1 cellular context compared by ENCODE assay signal in the genomic region with DNA sequence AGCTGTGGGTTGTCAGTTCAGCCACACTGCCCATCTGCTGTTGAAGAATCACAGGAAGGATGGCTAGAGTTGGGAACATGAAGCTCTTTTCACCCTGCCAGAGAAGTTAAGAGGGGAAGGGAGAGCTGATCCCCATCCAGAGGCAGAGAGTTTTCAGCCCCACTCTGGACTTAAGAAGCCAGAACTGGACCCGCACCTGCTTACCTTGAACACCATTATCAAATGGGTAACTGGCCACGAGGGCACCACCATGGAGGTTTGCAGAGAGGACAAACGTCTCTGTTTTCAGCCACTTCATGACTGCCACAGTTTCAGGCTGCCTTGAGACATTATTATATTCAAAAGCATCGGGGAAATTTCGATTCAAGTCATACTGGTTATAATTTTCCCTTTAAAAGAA.
TF ChIP-seq lines count a peak whose summit lies in the region.

No MANE protein-coding gene starts in this region.

TF ChIP-seq in IMR-90, 13 proteins besides CTCF, POLR2A, EP300 and RAD21 (continued from another document):
- TF ChIP-seq CEBPB (IDR thresholded peaks at IDR 0.05; ENCODE audit: low read depth, low read length) (no peak), RFX5 (IDR thresholded peaks at IDR 0.05; ENCODE audit: low read depth, low read length) (no peak), SMC3 (IDR thresholded peaks at IDR 0.05; ENCODE audit: low read depth, low read length) (no peak), MXI1 (IDR thresholded peaks at IDR 0.05; ENCODE audit: borderline replicate concordance, low read depth, low read length) (no peak), MAZ (IDR thresholded peaks at IDR 0.05; ENCODE audit: borderline replicate concordance, low read depth, low read length) (no peak), MAFK (IDR thresholded peaks at IDR 0.05; ENCODE audit: low read depth, low read length) (no peak), RCOR1 (IDR thresholded peaks at IDR 0.05; ENCODE audit: insufficient replicate concordance, low read length) (no peak)
- TF ChIP-seq, protein P1, sequence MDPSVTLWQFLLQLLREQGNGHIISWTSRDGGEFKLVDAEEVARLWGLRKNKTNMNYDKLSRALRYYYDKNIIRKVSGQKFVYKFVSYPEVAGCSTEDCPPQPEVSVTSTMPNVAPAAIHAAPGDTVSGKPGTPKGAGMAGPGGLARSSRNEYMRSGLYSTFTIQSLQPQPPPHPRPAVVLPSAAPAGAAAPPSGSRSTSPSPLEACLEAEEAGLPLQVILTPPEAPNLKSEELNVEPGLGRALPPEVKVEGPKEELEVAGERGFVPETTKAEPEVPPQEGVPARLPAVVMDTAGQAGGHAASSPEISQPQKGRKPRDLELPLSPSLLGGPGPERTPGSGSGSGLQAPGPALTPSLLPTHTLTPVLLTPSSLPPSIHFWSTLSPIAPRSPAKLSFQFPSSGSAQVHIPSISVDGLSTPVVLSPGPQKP (IDR thresholded peaks at IDR 0.05; ENCODE audit: borderline replicate concordance, low read depth, low read length), result no peak
TF ChIP-seq in IMR-90: peak in this region for 0.
